1 cellular context compared by ENCODE assay signal in genomic region chr12:47221256-47222023, GRCh38.
TF ChIP-seq lines count a peak whose summit lies in the region.

No MANE protein-coding gene starts in this region.

TF ChIP-seq in HepG2, 621 proteins besides CTCF, POLR2A, EP300 and RAD21 (continued from another document and continues in another):
- no peak for TF ChIP-seq CEBPZ (IDR thresholded peaks at IDR 0.05; ENCODE audit: low read length)
- TF ChIP-seq FUBP1 (CRISPR knock-in tag; IDR thresholded peaks at IDR 0.05; ENCODE audit: borderline replicate concordance): no peak
- TF ChIP-seq ZNF703 (CRISPR knock-in tag; IDR thresholded peaks at IDR 0.05; ENCODE audit: borderline replicate concordance): no peak
- TF ChIP-seq FOXA3 (CRISPR knock-in tag; IDR thresholded peaks at IDR 0.05): peak; percentile 96
- no peak for TF ChIP-seq ZNF263 (CRISPR knock-in tag; IDR thresholded peaks at IDR 0.05)
- no peak for TF ChIP-seq ZNF235 (CRISPR knock-in tag; IDR thresholded peaks at IDR 0.05; ENCODE audit: borderline replicate concordance)
- TF ChIP-seq NCOA1 (CRISPR knock-in tag; IDR thresholded peaks at IDR 0.05): no peak
- TF ChIP-seq ZNF543 (CRISPR knock-in tag; IDR thresholded peaks at IDR 0.05): no peak
- TF ChIP-seq SOX5 (CRISPR knock-in tag; IDR thresholded peaks at IDR 0.05; ENCODE audit: borderline replicate concordance): peak; percentile 95
- TF ChIP-seq ZNF557 (CRISPR knock-in tag; IDR thresholded peaks at IDR 0.05): no peak
- no peak for TF ChIP-seq ZKSCAN1 (IDR thresholded peaks at IDR 0.05; ENCODE audit: low read length)
- no peak for TF ChIP-seq ZNF781 (CRISPR knock-in tag; IDR thresholded peaks at IDR 0.05; ENCODE audit: borderline replicate concordance, not compliant biosample characterization)
- TF ChIP-seq ZNF792 (CRISPR knock-in tag; IDR thresholded peaks at IDR 0.05): no peak
- no peak for TF ChIP-seq ZNF264 (CRISPR knock-in tag; IDR thresholded peaks at IDR 0.05)
- TF ChIP-seq ZNF468 (CRISPR knock-in tag; IDR thresholded peaks at IDR 0.05): no peak
- no peak for TF ChIP-seq AGO1 (IDR thresholded peaks at IDR 0.05; ENCODE audit: low read depth, low read length, poor library complexity, severe bottlenecking)
- TF ChIP-seq ZNF503 (CRISPR knock-in tag; IDR thresholded peaks at IDR 0.05): 0 out of 2 replicates have a peak, but pooled peaks have one; percentile 20
- no peak for TF ChIP-seq MYPOP (CRISPR knock-in tag; IDR thresholded peaks at IDR 0.05)
- no peak for TF ChIP-seq SP2 (CRISPR knock-in tag; IDR thresholded peaks at IDR 0.05)
- no peak for TF ChIP-seq NR3C1 (CRISPR knock-in tag; IDR thresholded peaks at IDR 0.05)
- TF ChIP-seq SPEN (CRISPR knock-in tag; IDR thresholded peaks at IDR 0.05; ENCODE audit: low read depth): no peak
- TF ChIP-seq ZNF513 (CRISPR knock-in tag; conservative IDR thresholded peaks at IDR 0.05): no peak
- peak; percentile 64; the same call in 1 of the 2 replicates for TF ChIP-seq TARDBP (CRISPR knock-in tag; IDR thresholded peaks at IDR 0.05)
- TF ChIP-seq ZNF788 (CRISPR knock-in tag; IDR thresholded peaks at IDR 0.05; ENCODE audit: borderline replicate concordance): no peak
- no peak for TF ChIP-seq PHF5A (CRISPR knock-in tag; IDR thresholded peaks at IDR 0.05; ENCODE audit: low read depth, unreplicated experiment)
- TF ChIP-seq ZNF143 (CRISPR knock-in tag; IDR thresholded peaks at IDR 0.05): no peak
- TF ChIP-seq PRDM10 (CRISPR knock-in tag; IDR thresholded peaks at IDR 0.05; ENCODE audit: low read depth): no peak
- no peak for TF ChIP-seq ZNF704 (CRISPR knock-in tag; IDR thresholded peaks at IDR 0.05; ENCODE audit: borderline replicate concordance)
- TF ChIP-seq KLF12 (CRISPR knock-in tag; IDR thresholded peaks at IDR 0.05; ENCODE audit: borderline replicate concordance): no peak
- no peak for TF ChIP-seq MXD4 (CRISPR knock-in tag; IDR thresholded peaks at IDR 0.05)
- no peak for TF ChIP-seq ZNF274 (CRISPR knock-in tag; IDR thresholded peaks at IDR 0.05)
- no peak for TF ChIP-seq ZNF775 (CRISPR knock-in tag; IDR thresholded peaks at IDR 0.05; ENCODE audit: borderline replicate concordance)
- no peak for TF ChIP-seq EEA1 (CRISPR knock-in tag; IDR thresholded peaks at IDR 0.05; ENCODE audit: borderline replicate concordance)
- no peak for TF ChIP-seq ZNF546 (CRISPR knock-in tag; conservative IDR thresholded peaks at IDR 0.05)
- TF ChIP-seq ZBTB3 (CRISPR knock-in tag; IDR thresholded peaks at IDR 0.05; ENCODE audit: borderline replicate concordance, low read depth): no peak
- TF ChIP-seq KAT8 (CRISPR knock-in tag; IDR thresholded peaks at IDR 0.05): peak; percentile 55
- no peak for TF ChIP-seq HMGXB4 (CRISPR knock-in tag; IDR thresholded peaks at IDR 0.05; ENCODE audit: borderline replicate concordance in 1 of 2, low read depth in 1 of 2)
- no peak for TF ChIP-seq FOXA1 (IDR thresholded peaks at IDR 0.05)
- peak; percentile 94 for TF ChIP-seq FOXA1 (CRISPR knock-in tag; IDR thresholded peaks at IDR 0.05)
- no peak for TF ChIP-seq ZNF562 (CRISPR knock-in tag; IDR thresholded peaks at IDR 0.05; ENCODE audit: borderline replicate concordance)
- no peak for TF ChIP-seq CCAR2 (optimal IDR thresholded peaks at IDR 0.05; ENCODE audit: low read depth, low read length)
- no peak for TF ChIP-seq THAP7 (CRISPR knock-in tag; IDR thresholded peaks at IDR 0.05)
- TF ChIP-seq HMG20B (CRISPR knock-in tag; conservative IDR thresholded peaks at IDR 0.05): no peak; the same call in 1 of the 2 replicates
- TF ChIP-seq ZNF484 (CRISPR knock-in tag; IDR thresholded peaks at IDR 0.05; ENCODE audit: borderline replicate concordance, low read depth): no peak
- peak; percentile 65 for TF ChIP-seq THAP11 (CRISPR knock-in tag; IDR thresholded peaks at IDR 0.05)
- TF ChIP-seq YEATS4 (CRISPR knock-in tag; IDR thresholded peaks at IDR 0.05; ENCODE audit: borderline replicate concordance): no peak
- no peak for TF ChIP-seq PITX1 (CRISPR knock-in tag; IDR thresholded peaks at IDR 0.05)
- no peak for TF ChIP-seq ZSCAN5A (CRISPR knock-in tag; IDR thresholded peaks at IDR 0.05; ENCODE audit: borderline replicate concordance)
- TF ChIP-seq SMAD9 (CRISPR knock-in tag; IDR thresholded peaks at IDR 0.05): no peak
- no peak for TF ChIP-seq SAFB2 (CRISPR knock-in tag; IDR thresholded peaks at IDR 0.05; ENCODE audit: borderline replicate concordance, low read depth)
